21 cellular contexts compared by ENCODE assay signal in genomic region chr1:245092638-245092976, GRCh38.
DNase-seq lines count a peak whose midpoint lies in the region; ATAC-seq, FAIRE-seq and TF ChIP-seq lines count a peak whose summit lies in the region.
"Had no signal": no experiment of that assay in that cellular context is flagged by ENCODE, and none has a peak within 500 bp of the region (broad histone marks: within the 10 kb centered on the region; RNA-seq: fewer than 3 reads in every experiment).

No MANE protein-coding gene starts in this region.

- no peaks in the 10 kb centered on the region for H3K27me3 ChIP-seq in HUES6 (ENCODE audit: control insufficient read depth, insufficient read depth, low read length)
- no peaks in the 10 kb centered on the region for H3K27me3 ChIP-seq in astrocyte (ENCODE audit: insufficient read depth, low read length)
- no peaks in the 10 kb centered on the region for H3K27me3 ChIP-seq in smooth muscle cell (ENCODE audit: low read depth)
- H3K27me3 ChIP-seq: pancreas had no signal

- H3K4me3 Mint-ChIP-seq in astrocyte (ENCODE audit: unreplicated experiment) = no peak overlapping the region
- H3K4me3 Mint-ChIP-seq in activated naive CD8-positive, alpha-beta T cell treated with anti-CD3 and anti-CD28 coated beads, Interleukin-2, amount 50 U/mL, for 24 hours = no peak overlapping the region
- H3K4me3 Mint-ChIP-seq: CD8-positive, alpha-beta T cell; mesothelial cell of epicardium; natural killer cell; T-helper 1 cell treated with Interleukin-12 subunit alpha and Interleukin-12 subunit beta and Interleukin-4 antibody, amounts not matched to agents 30 μg/mL and 1 μg/mL, for 36 hours had no signal

- DNase-seq in astrocyte (ENCODE audit: low read depth) (no peak), iris pigment epithelial cell (ENCODE audit: low read depth) (peak; percentile 45), smooth muscle cell (lab: John Stamatoyannopoulos, UW; ENCODE audit: unreplicated experiment) (no peak), LoVo (ENCODE audit: low spot score) (no peak)
- DNase-seq in activated naive CD8-positive, alpha-beta T cell treated with anti-CD3 and anti-CD28 coated beads, Interleukin-2, amount 50 U/mL, for 24 hours = no peak
- no peak for DNase-seq in activated T-cell treated with anti-CD3 and anti-CD28 coated beads, Interleukin-2, amount 50 U/mL, for 1 hour
- DNase-seq: activated naive CD4-positive, alpha-beta T cell treated with anti-CD3 and anti-CD28 coated beads, Interleukin-2, amount 50 U/mL, for 16 hours; CD8-positive, alpha-beta T cell; cerebellar nuclear complex; GF-D8; KG1; MV-4-11; natural killer cell; NCI-H1930; NCI-H345; pancreas; substantia nigra had no signal

- H3K4me1 ChIP-seq in HUES6 (ENCODE audit: control insufficient read depth, insufficient read depth, low read length) (peaks cover 14% of the 10 kb centered on the region), astrocyte (ENCODE audit: insufficient read depth, low read length) (peaks cover 17% of the 10 kb centered on the region), smooth muscle cell (ENCODE audit: low read depth) (peaks cover 19% of the 10 kb centered on the region)
- H3K4me1 ChIP-seq: pancreas had no signal

- no peaks in the 10 kb centered on the region for H3K79me2 ChIP-seq in astrocyte (ENCODE audit: insufficient read depth, low read length)
- H3K79me2 ChIP-seq in smooth muscle cell (ENCODE audit: low read depth) = no peaks in the 10 kb centered on the region

- no peak for ATAC-seq in GM21737 (IDR thresholded peaks at IDR 0.05; ENCODE audit: unreplicated experiment)
- ATAC-seq in activated naive CD8-positive, alpha-beta T cell treated with anti-CD3 and anti-CD28 coated beads, Interleukin-2, amount 50 U/mL, for 24 hours = no peak
- ATAC-seq: CD8-positive, alpha-beta T cell; natural killer cell had no signal

- 70% methylated on average over 5 of the region's 5 CpGs for WGBS in smooth muscle cell (ENCODE audit: low lambda C conversion rate)

- H2AFZ ChIP-seq in astrocyte (ENCODE audit: low read depth, low read length) = peak overlapping the region; percentile 59
- H2AFZ ChIP-seq in smooth muscle cell (ENCODE audit: low read depth) = peak overlapping the region; percentile 20

- H3K9me3 ChIP-seq in HUES6 (ENCODE audit: control insufficient read depth, insufficient read depth, low read depth, low read length) (no peaks in the 10 kb centered on the region), astrocyte (ENCODE audit: insufficient read depth, low read depth, low read length) (no peaks in the 10 kb centered on the region), smooth muscle cell (replicated peaks; ENCODE audit: low read depth) (no peaks in the 10 kb centered on the region)
- H3K9me3 ChIP-seq: pancreas had no signal

- no peak for FAIRE-seq in astrocyte (lab: Jason Lieb, UNC)
- FAIRE-seq: pancreas had no signal

- peak overlapping the region; percentile 20; the same call in 1 of the 2 replicates for H3K27ac ChIP-seq in HUES6 (ENCODE audit: low read depth, low read length)
- peak overlapping the region; percentile 77 for H3K27ac ChIP-seq in astrocyte (ENCODE audit: low read depth, low read length)
- peak overlapping the region; percentile 99 for H3K27ac ChIP-seq in smooth muscle cell (ENCODE audit: low read depth)

- no peaks in the 10 kb centered on the region for H3K27me3 Mint-ChIP-seq in astrocyte (ENCODE audit: low read depth, unreplicated experiment)
- H3K27me3 Mint-ChIP-seq in activated naive CD8-positive, alpha-beta T cell treated with anti-CD3 and anti-CD28 coated beads, Interleukin-2, amount 50 U/mL, for 24 hours = no peaks in the 10 kb centered on the region

- TF ChIP-seq CTCF in astrocyte (IDR thresholded peaks at IDR 0.05; ENCODE audit: insufficient read depth, low read depth, low read length) (no peak), smooth muscle cell (IDR thresholded peaks at IDR 0.05; ENCODE audit: borderline replicate concordance, insufficient read depth, poor library complexity, severe bottlenecking) (no peak)

- peaks cover 2% of the 10 kb centered on the region for H3K4me1 Mint-ChIP-seq in astrocyte (ENCODE audit: low read depth, unreplicated experiment)
- H3K4me1 Mint-ChIP-seq in activated naive CD8-positive, alpha-beta T cell treated with anti-CD3 and anti-CD28 coated beads, Interleukin-2, amount 50 U/mL, for 24 hours = no peaks in the 10 kb centered on the region
- H3K4me1 Mint-ChIP-seq: natural killer cell had no signal

- H4K20me1 ChIP-seq in astrocyte (ENCODE audit: insufficient read depth, low read length) (no peaks in the 10 kb centered on the region), smooth muscle cell (ENCODE audit: low read depth) (no peaks in the 10 kb centered on the region)

- H3K4me3 ChIP-seq in HUES6 (ENCODE audit: low read depth, low read length) = no peak overlapping the region
- H3K4me3 ChIP-seq in astrocyte (ENCODE audit: insufficient read depth, low read depth, low read length) = no peak overlapping the region
- H3K4me3 ChIP-seq in smooth muscle cell = no peak overlapping the region
- H3K4me3 ChIP-seq: pancreas had no signal

- no peak overlapping the region for H3K27ac Mint-ChIP-seq in astrocyte (ENCODE audit: unreplicated experiment)
- H3K27ac Mint-ChIP-seq in activated naive CD8-positive, alpha-beta T cell treated with anti-CD3 and anti-CD28 coated beads, Interleukin-2, amount 50 U/mL, for 24 hours = no peak overlapping the region
- H3K27ac Mint-ChIP-seq: CD8-positive, alpha-beta T cell; mesothelial cell of epicardium; natural killer cell; T-helper 1 cell treated with Interleukin-12 subunit alpha and Interleukin-12 subunit beta and Interleukin-4 antibody, amounts not matched to agents 30 μg/mL and 1 μg/mL, for 36 hours had no signal

- no peaks in the 10 kb centered on the region for H3K36me3 Mint-ChIP-seq in astrocyte (ENCODE audit: low read depth, unreplicated experiment)
- no peaks in the 10 kb centered on the region for H3K36me3 Mint-ChIP-seq in activated naive CD8-positive, alpha-beta T cell treated with anti-CD3 and anti-CD28 coated beads, Interleukin-2, amount 50 U/mL, for 24 hours (ENCODE audit: low read depth)
- H3K36me3 Mint-ChIP-seq: CD8-positive, alpha-beta T cell; mesothelial cell of epicardium; natural killer cell had no signal

- H3K36me3 ChIP-seq in HUES6 (ENCODE audit: control insufficient read depth, insufficient read depth, low read length) (no peaks in the 10 kb centered on the region), astrocyte (ENCODE audit: insufficient read depth, low read length) (no peaks in the 10 kb centered on the region), smooth muscle cell (ENCODE audit: low read depth) (no peaks in the 10 kb centered on the region)
- H3K36me3 ChIP-seq: pancreas had no signal

- H3F3A ChIP-seq in smooth muscle cell (ENCODE audit: low read depth) = peaks cover 28% of the 10 kb centered on the region

- H3K4me2 ChIP-seq in astrocyte (ENCODE audit: low read length) = peak overlapping the region; percentile 73
- H3K4me2 ChIP-seq in smooth muscle cell = peak overlapping the region; percentile 58

- H3K9ac ChIP-seq in HUES6 (ENCODE audit: low read length) = no peak overlapping the region
- H3K9ac ChIP-seq in astrocyte (ENCODE audit: low read length) = peak overlapping the region; percentile 66
- H3K9ac ChIP-seq in smooth muscle cell (ENCODE audit: low read depth) = peak overlapping the region; percentile 92

- no peaks in the 10 kb centered on the region for H3K9me3 Mint-ChIP-seq in astrocyte (ENCODE audit: unreplicated experiment)
- no peaks in the 10 kb centered on the region for H3K9me3 Mint-ChIP-seq in activated naive CD8-positive, alpha-beta T cell treated with anti-CD3 and anti-CD28 coated beads, Interleukin-2, amount 50 U/mL, for 24 hours
- H3K9me3 Mint-ChIP-seq: CD8-positive, alpha-beta T cell; natural killer cell; T-helper 1 cell treated with Interleukin-12 subunit alpha and Interleukin-12 subunit beta and Interleukin-4 antibody, amounts not matched to agents 30 μg/mL and 1 μg/mL, for 36 hours had no signal

Comparison
In these comparisons a context has a peak if more than half of its experiments do, and no peak if none do; other contexts are left out.
1. H3K27ac ChIP-seq: peak in every context shown above with its lines; median percentile 99 in smooth muscle cell; 77 in astrocyte; 20 in HUES6.